20 cellular contexts compared by ENCODE assay signal in the genomic region with DNA sequence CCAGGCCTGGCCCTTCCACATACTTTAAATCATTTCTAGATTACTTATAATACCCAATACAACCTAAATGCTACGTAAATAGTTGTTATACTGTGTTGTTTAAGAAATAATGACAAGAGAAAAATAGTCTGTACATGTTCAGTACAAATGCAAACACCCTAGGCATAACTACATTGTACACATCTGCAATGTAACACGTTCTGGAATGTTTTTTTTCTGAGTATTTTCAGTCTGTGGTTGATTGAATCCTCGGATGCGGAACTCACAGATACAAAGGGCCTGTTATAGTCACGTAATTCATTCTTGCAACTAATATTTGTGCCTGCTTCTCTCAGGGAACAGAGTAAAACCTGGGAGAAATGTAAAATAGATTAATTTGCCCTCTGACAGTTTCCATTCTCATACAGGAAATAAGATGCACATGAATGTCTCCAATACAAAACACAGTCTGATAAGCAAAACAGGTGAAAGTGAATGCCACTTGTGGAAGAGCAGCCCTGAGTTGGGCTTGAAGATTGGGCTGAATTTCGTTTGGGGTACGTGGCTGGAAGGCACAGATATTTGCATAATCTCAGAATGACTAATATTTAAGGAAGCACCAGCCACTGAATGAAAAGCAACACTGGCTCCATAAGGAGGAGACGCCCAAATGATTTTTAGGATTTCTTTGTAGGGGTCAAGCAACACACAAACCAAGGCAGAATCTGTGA. TPM values are rescaled to one million over a fixed set of nuclear protein-coding genes. Genes with fewer than 3 reads are reported as not detected.
DNase-seq lines count a peak whose midpoint lies in the region; ATAC-seq and TF ChIP-seq lines count a peak whose summit lies in the region.
"Had no signal": no experiment of that assay in that cellular context is flagged by ENCODE, and none has a peak within 500 bp of the region (broad histone marks: within the 10 kb centered on the region; RNA-seq: fewer than 3 reads in every experiment).

No MANE protein-coding gene starts in this region.

- CTCF ChIA-PET in AG04450 (lab: Charles Lee): no interaction called here
- CTCF ChIA-PET in naive thymus-derived CD4-positive, alpha-beta T cell (lab: Charles Lee): no interaction called here
- CTCF ChIA-PET in Calu3 (lab: Charles Lee): no interaction called here

- no peaks in the 10 kb centered on the region for H3K36me3 Mint-ChIP-seq in activated CD4-positive, alpha-beta T cell treated with anti-CD3 and anti-CD28 coated beads, Interleukin-2, amount 10 ng/mL, durations not matched to agents 24 days and 14 days (ENCODE audit: low read depth)
- H3K36me3 Mint-ChIP-seq in naive thymus-derived CD4-positive, alpha-beta T cell: no peaks in the 10 kb centered on the region
- no peaks in the 10 kb centered on the region for H3K36me3 Mint-ChIP-seq in Calu3 (ENCODE audit: insufficient read depth, unreplicated experiment)
- H3K36me3 Mint-ChIP-seq: activated naive CD8-positive, alpha-beta T cell; memory B cell; T-cell had no signal

- POLR2A ChIA-PET in AG04450 (lab: Yijun Ruan, JAX): no interaction called here
- POLR2A ChIA-PET in naive thymus-derived CD4-positive, alpha-beta T cell (lab: Charles Lee): no interaction called here

- H3K9me3 Mint-ChIP-seq in activated CD4-positive, alpha-beta T cell treated with anti-CD3 and anti-CD28 coated beads, Interleukin-2, amount 10 ng/mL, durations not matched to agents 24 days and 14 days: no peaks in the 10 kb centered on the region
- peaks cover 0 to 2% (median 0%) of the 10 kb centered on the region in 11 donors for H3K9me3 Mint-ChIP-seq in naive thymus-derived CD4-positive, alpha-beta T cell
- H3K9me3 Mint-ChIP-seq in Calu3 (ENCODE audit: low read depth, unreplicated experiment): no peaks in the 10 kb centered on the region
- H3K9me3 Mint-ChIP-seq: memory B cell, T-cell had no signal

- no peaks in the 10 kb centered on the region for H3K9me3 ChIP-seq in AG04450 (ENCODE audit: control insufficient read depth, insufficient read depth, low read length)
- H3K9me3 ChIP-seq in naive thymus-derived CD4-positive, alpha-beta T cell (ENCODE audit: control insufficient read depth in 2 of 3, low read length in 3 of 3): no peaks in the 10 kb centered on the region
- H3K9me3 ChIP-seq: A549, esophagus squamous epithelium, stomach had no signal

- H3K4me1 ChIP-seq in naive thymus-derived CD4-positive, alpha-beta T cell (ENCODE audit: control insufficient read depth in 2 of 2, insufficient read depth in 2 of 2, low read length in 2 of 2): no peaks in the 10 kb centered on the region

- no TSS peak for BruUV-seq in Calu3 (replicated peaks; lab: Mats Ljungman, UMichigan)

- no peaks in the 10 kb centered on the region for H3K4me1 Mint-ChIP-seq in activated CD4-positive, alpha-beta T cell treated with anti-CD3 and anti-CD28 coated beads, Interleukin-2, amount 10 ng/mL, durations not matched to agents 24 days and 14 days
- H3K4me1 Mint-ChIP-seq in naive thymus-derived CD4-positive, alpha-beta T cell: no peaks in the 10 kb centered on the region
- H3K4me1 Mint-ChIP-seq in Calu3 (ENCODE audit: low read depth, unreplicated experiment): peaks cover 4% of the 10 kb centered on the region
- H3K4me1 Mint-ChIP-seq: T-cell had no signal

- in situ Hi-C loops in SK-MEL-5 (cut with HindIII; ENCODE audit: low pct_unique_long_range_greater_than_20kb, low sequenced_read_pairs): no loop called here

- intact Hi-C loops in activated CD4-positive, alpha-beta T cell treated with anti-CD3 and anti-CD28 coated beads, Interleukin-2, amount 10 ng/mL, durations not matched to agents 24 days and 14 days (cut with micrococcal nuclease): no loop called here
- intact Hi-C loops in naive thymus-derived CD4-positive, alpha-beta T cell (cut with micrococcal nuclease): no loop called here
- intact Hi-C loops in Calu3 (cut with micrococcal nuclease; ENCODE audit: unreplicated experiment): no loop called here

- no peaks in the 10 kb centered on the region for H3K27me3 ChIP-seq in AG04450 (ENCODE audit: control insufficient read depth, insufficient read depth, low read length)
- no peaks in the 10 kb centered on the region for H3K27me3 ChIP-seq in naive thymus-derived CD4-positive, alpha-beta T cell (ENCODE audit: control insufficient read depth in 2 of 2, insufficient read depth in 2 of 2, low read length in 2 of 2)
- H3K27me3 ChIP-seq: esophagus squamous epithelium, stomach had no signal

- no peaks in the 10 kb centered on the region for H3K36me3 ChIP-seq in naive thymus-derived CD4-positive, alpha-beta T cell (ENCODE audit: control insufficient read depth in 2 of 3, insufficient read depth in 3 of 3, low read length in 3 of 3)
- H3K36me3 ChIP-seq: esophagus squamous epithelium, stomach had no signal

- H3K27me3 Mint-ChIP-seq in activated CD4-positive, alpha-beta T cell treated with anti-CD3 and anti-CD28 coated beads, Interleukin-2, amount 10 ng/mL, durations not matched to agents 24 days and 14 days: peaks cover 2% of the 10 kb centered on the region
- H3K27me3 Mint-ChIP-seq in naive thymus-derived CD4-positive, alpha-beta T cell: peaks cover 0 to 8% (median 0%) of the 10 kb centered on the region in 5 donors
- H3K27me3 Mint-ChIP-seq in Calu3 (ENCODE audit: unreplicated experiment): peaks cover 14% of the 10 kb centered on the region
- H3K27me3 Mint-ChIP-seq: activated naive CD8-positive, alpha-beta T cell had no signal

- DNase-seq in AG04450 (ENCODE audit: low read depth, low spot score): no peak
- peak; percentile 57 for DNase-seq in HCEC 1CT
- peak; percentile 33 for DNase-seq in SK-MEL-5 (ENCODE audit: low read depth, low spot score)
- DNase-seq in foreskin fibroblast: peak; percentile 34 to 74
- no peak for DNase-seq in activated CD4-positive, alpha-beta T cell treated with anti-CD3 and anti-CD28 coated beads, Interleukin-2, amount 10 ng/mL, durations not matched to agents 24 days and 14 days
- no peak for DNase-seq in naive thymus-derived CD4-positive, alpha-beta T cell
- no peak for DNase-seq in Calu3
- DNase-seq: esophagus squamous epithelium, NCI-H2227 treated with DMSO at 0.1 percent for 48 hours, OCI-M1, stomach, T-cell had no signal

- H3K27ac ChIP-seq in AG04450 (ENCODE audit: low read depth, low read length): peak overlapping the region; percentile 47
- no peak overlapping the region for H3K27ac ChIP-seq in naive thymus-derived CD4-positive, alpha-beta T cell (ENCODE audit: low read depth, low read length)
- H3K27ac ChIP-seq: esophagus squamous epithelium, stomach had no signal

- no peak overlapping the region for H3K4me3 ChIP-seq in AG04450 (ENCODE audit: low read depth, low read length)
- H3K4me3 ChIP-seq in foreskin fibroblast (ENCODE audit: low read depth in 1 of 2, low read length in 2 of 2): no peak overlapping the region
- H3K4me3 ChIP-seq in naive thymus-derived CD4-positive, alpha-beta T cell (ENCODE audit: low read length): no peak overlapping the region
- H3K4me3 ChIP-seq: A549, coronary artery, esophagus squamous epithelium, skin epidermis, stomach had no signal

- TF ChIP-seq CTCF in AG04450 (IDR thresholded peaks at IDR 0.05; ENCODE audit: low read depth, low read length) (no peak), foreskin fibroblast (IDR thresholded peaks at IDR 0.05; ENCODE audit: low read depth, low read length) (no peak), Calu3 (IDR thresholded peaks at IDR 0.05; ENCODE audit: unreplicated experiment) (no peak)

- H3K4me3 Mint-ChIP-seq in activated CD4-positive, alpha-beta T cell treated with anti-CD3 and anti-CD28 coated beads, Interleukin-2, amount 10 ng/mL, durations not matched to agents 24 days and 14 days: no peak overlapping the region
- no peak overlapping the region for H3K4me3 Mint-ChIP-seq in naive thymus-derived CD4-positive, alpha-beta T cell
- no peak overlapping the region for H3K4me3 Mint-ChIP-seq in Calu3 (ENCODE audit: low read depth, unreplicated experiment)
- H3K4me3 Mint-ChIP-seq: activated naive CD8-positive, alpha-beta T cell; memory B cell; T-cell had no signal

- no peak overlapping the region for H3K27ac Mint-ChIP-seq in activated CD4-positive, alpha-beta T cell treated with anti-CD3 and anti-CD28 coated beads, Interleukin-2, amount 10 ng/mL, durations not matched to agents 24 days and 14 days
- no peak overlapping the region for H3K27ac Mint-ChIP-seq in naive thymus-derived CD4-positive, alpha-beta T cell
- no peak overlapping the region for H3K27ac Mint-ChIP-seq in Calu3 (ENCODE audit: unreplicated experiment)
- H3K27ac Mint-ChIP-seq: activated naive CD8-positive, alpha-beta T cell; memory B cell; T-cell had no signal

- no peak for ATAC-seq in HG02610 (IDR thresholded peaks at IDR 0.05; ENCODE audit: unreplicated experiment)
- no peak for ATAC-seq in naive thymus-derived CD4-positive, alpha-beta T cell
- ATAC-seq: A549; activated CD4-positive, CD25-positive, alpha-beta regulatory T cell treated with anti-CD3 and anti-CD28 coated beads, Interleukin-2, amount 50 U/mL, for 24 hours; T-cell had no signal

RNA-seq across cellular contexts. Expression of a gene that starts 19.1 kb away (rescaled TPM):
- polyA plus RNA-seq in AG04450 (2011; rRNA removed): 40.8 and 45.8 TPM in 2 replicates
- polyA minus RNA-seq in AG04450 (2011; rRNA and poly(A)+ RNA removed): 60.9 and 66.8 TPM in 2 replicates
- 0.16 TPM in 1 of 2 replicates, not detected in the other for total RNA-seq in SK-MEL-5 (2014; rRNA removed; shearing (Covaris generic))
- polyA plus RNA-seq in SK-MEL-5 (2015; cell fraction: cytosol; rRNA removed): 0.04 and 0.05 TPM in 2 replicates
- not detected in 2 replicates for polyA plus RNA-seq in SK-MEL-5 (2015; cell fraction: nucleus; rRNA removed)
- not detected in 2 replicates for total RNA-seq in activated CD4-positive, alpha-beta T cell treated with anti-CD3 and anti-CD28 coated beads, Interleukin-2, amount 10 ng/mL, durations not matched to agents 24 days and 14 days
- total RNA-seq in naive thymus-derived CD4-positive, alpha-beta T cell: not detected
- polyA plus RNA-seq in naive thymus-derived CD4-positive, alpha-beta T cell: not detected
- not detected in 2 replicates for total RNA-seq in Calu3 (2022)
- total RNA-seq: HT-29 had no signal

RNA-seq across cellular contexts. Expression of a gene that starts 51.3 kb away (rescaled TPM):
- polyA plus RNA-seq in AG04450 (2011; rRNA removed): 7.0 and 8.2 TPM in 2 replicates
- polyA minus RNA-seq in AG04450 (2011; rRNA and poly(A)+ RNA removed): 6.3 and 10.4 TPM in 2 replicates
- 30.9 and 35.2 TPM in 2 replicates for total RNA-seq in SK-MEL-5 (2014; rRNA removed; shearing (Covaris generic))
- polyA plus RNA-seq in SK-MEL-5 (2015; cell fraction: cytosol; rRNA removed): 34.9 and 41.5 TPM in 2 replicates
- polyA plus RNA-seq in SK-MEL-5 (2015; cell fraction: nucleus; rRNA removed): 14.5 and 16.8 TPM in 2 replicates
- total RNA-seq in activated CD4-positive, alpha-beta T cell treated with anti-CD3 and anti-CD28 coated beads, Interleukin-2, amount 10 ng/mL, durations not matched to agents 24 days and 14 days: 22.9 and 28.1 TPM in 2 replicates
- 10 to 100 TPM; 15.2 to 19.0 (median 18.3) TPM for total RNA-seq in naive thymus-derived CD4-positive, alpha-beta T cell
- polyA plus RNA-seq in naive thymus-derived CD4-positive, alpha-beta T cell: 10 to 100 TPM; 32.2 to 34.2 TPM
- 12.6 and 13.1 TPM in 2 replicates for total RNA-seq in Calu3 (2022)

Comparison
In these comparisons a context has a peak if more than half of its experiments do, and no peak if none do; other contexts are left out.
1. DNase-seq: peak in HCEC 1CT (single experiment), SK-MEL-5 (single experiment) and foreskin fibroblast (2 of 2); none in AG04450 (single experiment), activated CD4-positive, alpha-beta T cell treated with anti-CD3 and anti-CD28 coated beads, Interleukin-2, amount 10 ng/mL, durations not matched to agents 24 days and 14 days (single experiment), naive thymus-derived CD4-positive, alpha-beta T cell (0 of 9) and Calu3 (single experiment).